In genomic region chr1:51594716-51595115, GRCh38 we compare ENCODE assay signal across 39 cellular contexts.
"Had no signal": no experiment of that assay in that cellular context is flagged by ENCODE, and none has a peak within 500 bp of the region (broad histone marks: within the 10 kb centered on the region; RNA-seq: fewer than 3 reads in every experiment).

No MANE protein-coding gene starts in this region.

- H3K9me3 ChIP-seq: adrenal gland, body of pancreas, breast epithelium had no signal

- H3K27me3 ChIP-seq: adrenal gland, body of pancreas, brain microvascular endothelial cell, breast epithelium, cardiac muscle cell had no signal

- H3K36me3 ChIP-seq: adrenal gland, brain microvascular endothelial cell, breast epithelium, cardiac muscle cell had no signal

- ATAC-seq: activated naive CD4-positive, alpha-beta T cell treated with anti-CD3 and anti-CD28 coated beads, Interleukin-2, amount 50 U/mL, for 72 hours; activated naive CD8-positive, alpha-beta T cell treated with anti-CD3 and anti-CD28 coated beads, Interleukin-2, amount 50 U/mL, for 24 hours; activated T-cell treated with anti-CD3 and anti-CD28 coated beads, Interleukin-2, amount 50 U/mL, for 4 hours; activated T-cell treated with anti-CD3 and anti-CD28 coated beads, Interleukin-2, amount 50 U/mL, for 72 hours; activated T-helper 17 cell treated with anti-CD3 and anti-CD28 coated beads, Interleukin-2, amount 50 U/mL, for 72 hours; body of pancreas had no signal

- H3K4me3 Mint-ChIP-seq: activated naive CD4-positive, alpha-beta T cell treated with anti-CD3 and anti-CD28 coated beads for 36 hours; activated naive CD4-positive, alpha-beta T cell treated with anti-CD3 and anti-CD28 coated beads, Interleukin-2, amount 10 ng/mL, durations not matched to agents 7 days and 5 days; activated naive CD4-positive, alpha-beta T cell treated with anti-CD3 and anti-CD28 coated beads, Interleukin-2, amount 50 U/mL, for 24 hours; activated naive CD8-positive, alpha-beta T cell; activated naive CD8-positive, alpha-beta T cell treated with anti-CD3 and anti-CD28 coated beads for 36 hours; activated naive CD8-positive, alpha-beta T cell treated with anti-CD3 and anti-CD28 coated beads, Interleukin-2, amount 10 ng/mL, durations not matched to agents 7 days and 5 days; activated naive CD8-positive, alpha-beta T cell treated with anti-CD3 and anti-CD28 coated beads, Interleukin-2, amount 50 U/mL, for 24 hours; activated T-cell treated with anti-CD3 and anti-CD28 coated beads, Interleukin-2, amount 50 U/mL, for 24 hours; activated T-cell treated with anti-CD3 and anti-CD28 coated beads, Interleukin-2, amount 50 U/mL, for 4 hours; activated T-cell treated with anti-CD3 and anti-CD28 coated beads, Interleukin-2, amount 50 U/mL, for 72 hours; activated T-helper 1 cell treated with anti-CD3 and anti-CD28 coated beads, Interleukin-12 subunit alpha, Interleukin-12 subunit beta, Interleukin-2, Interleukin-4 antibody, amounts not matched to agents 30 ng/mL and 10 ng/mL and 1 ng/mL, durations not matched to agents 14 hours and 24 hours and 36 hours; activated T-helper 17 cell treated with anti-CD3 and anti-CD28 coated beads, Interleukin-2, amount 50 U/mL, for 72 hours; brain; central memory CD8-positive, alpha-beta T cell had no signal

- H3K27me3 Mint-ChIP-seq: activated naive CD4-positive, alpha-beta T cell treated with anti-CD3 and anti-CD28 coated beads, Interleukin-2, amount 50 U/mL, for 24 hours; activated naive CD8-positive, alpha-beta T cell treated with anti-CD3 and anti-CD28 coated beads for 36 hours; activated naive CD8-positive, alpha-beta T cell treated with anti-CD3 and anti-CD28 coated beads, Interleukin-2, amount 10 ng/mL, durations not matched to agents 7 days and 5 days; activated naive CD8-positive, alpha-beta T cell treated with anti-CD3 and anti-CD28 coated beads, Interleukin-2, amount 50 U/mL, for 24 hours; activated T-cell treated with anti-CD3 and anti-CD28 coated beads, Interleukin-2, amount 50 U/mL, for 24 hours; central memory CD8-positive, alpha-beta T cell had no signal

- H3K4me1 ChIP-seq: adrenal gland, body of pancreas, breast epithelium had no signal

- H3K36me3 Mint-ChIP-seq: activated naive CD4-positive, alpha-beta T cell treated with anti-CD3 and anti-CD28 coated beads, Interleukin-2, amount 10 ng/mL, durations not matched to agents 7 days and 5 days; activated naive CD4-positive, alpha-beta T cell treated with anti-CD3 and anti-CD28 coated beads, Interleukin-2, amount 50 U/mL, for 24 hours; activated naive CD4-positive, alpha-beta T cell treated with anti-CD3 and anti-CD28 coated beads, Interleukin-2, amount 50 U/mL, for 72 hours; activated naive CD8-positive, alpha-beta T cell; activated naive CD8-positive, alpha-beta T cell treated with anti-CD3 and anti-CD28 coated beads for 36 hours; activated naive CD8-positive, alpha-beta T cell treated with anti-CD3 and anti-CD28 coated beads, Interleukin-2, amount 10 ng/mL, durations not matched to agents 7 days and 5 days; brain had no signal

- H3K9me3 Mint-ChIP-seq: activated naive CD4-positive, alpha-beta T cell treated with anti-CD3 and anti-CD28 coated beads for 36 hours; activated naive CD4-positive, alpha-beta T cell treated with anti-CD3 and anti-CD28 coated beads, Interleukin-2, amount 10 ng/mL, durations not matched to agents 7 days and 5 days; activated naive CD4-positive, alpha-beta T cell treated with anti-CD3 and anti-CD28 coated beads, Interleukin-2, amount 50 U/mL, for 24 hours; activated naive CD4-positive, alpha-beta T cell treated with anti-CD3 and anti-CD28 coated beads, Interleukin-2, amount 50 U/mL, for 72 hours; activated naive CD8-positive, alpha-beta T cell treated with anti-CD3 and anti-CD28 coated beads for 36 hours; activated naive CD8-positive, alpha-beta T cell treated with anti-CD3 and anti-CD28 coated beads, Interleukin-2, amount 10 ng/mL, durations not matched to agents 7 days and 5 days; activated naive CD8-positive, alpha-beta T cell treated with anti-CD3 and anti-CD28 coated beads, Interleukin-2, amount 50 U/mL, for 24 hours; activated T-cell treated with anti-CD3 and anti-CD28 coated beads, Interleukin-2, amount 50 U/mL, for 24 hours; activated T-cell treated with anti-CD3 and anti-CD28 coated beads, Interleukin-2, amount 50 U/mL, for 4 hours; activated T-cell treated with anti-CD3 and anti-CD28 coated beads, Interleukin-2, amount 50 U/mL, for 72 hours; activated T-helper 1 cell treated with anti-CD3 and anti-CD28 coated beads, Interleukin-12 subunit alpha, Interleukin-12 subunit beta, Interleukin-2, Interleukin-4 antibody, amounts not matched to agents 30 ng/mL and 10 ng/mL and 1 ng/mL, durations not matched to agents 14 hours and 24 hours and 36 hours; activated T-helper 17 cell treated with anti-CD3 and anti-CD28 coated beads, Interleukin-2, amount 50 U/mL, for 72 hours; activated T-helper 2 cell treated with anti-CD3 and anti-CD28 coated beads, Interferon-gamma antibody, Interleukin-2, Interleukin-4, amounts not matched to agents 10 μg/mL and 5 μg/mL and 100 μg/mL, durations not matched to agents 14 hours and 24 hours and 36 hours; brain; central memory CD8-positive, alpha-beta T cell had no signal

- H3K4me1 Mint-ChIP-seq: activated naive CD4-positive, alpha-beta T cell treated with anti-CD3 and anti-CD28 coated beads, Interleukin-2, amount 10 ng/mL, durations not matched to agents 7 days and 5 days; activated naive CD4-positive, alpha-beta T cell treated with anti-CD3 and anti-CD28 coated beads, Interleukin-2, amount 50 U/mL, for 24 hours; activated naive CD8-positive, alpha-beta T cell treated with anti-CD3 and anti-CD28 coated beads for 36 hours; activated naive CD8-positive, alpha-beta T cell treated with anti-CD3 and anti-CD28 coated beads, Interleukin-2, amount 10 ng/mL, durations not matched to agents 7 days and 5 days; activated naive CD8-positive, alpha-beta T cell treated with anti-CD3 and anti-CD28 coated beads, Interleukin-2, amount 50 U/mL, for 24 hours; brain; central memory CD8-positive, alpha-beta T cell had no signal

- H3K4me3 ChIP-seq: adrenal gland, body of pancreas, breast epithelium, cardiac muscle cell had no signal

- H3K27ac Mint-ChIP-seq: activated naive CD4-positive, alpha-beta T cell treated with anti-CD3 and anti-CD28 coated beads for 36 hours; activated naive CD4-positive, alpha-beta T cell treated with anti-CD3 and anti-CD28 coated beads, Interleukin-2, amount 10 ng/mL, durations not matched to agents 7 days and 5 days; activated naive CD4-positive, alpha-beta T cell treated with anti-CD3 and anti-CD28 coated beads, Interleukin-2, amount 50 U/mL, for 24 hours; activated naive CD8-positive, alpha-beta T cell; activated naive CD8-positive, alpha-beta T cell treated with anti-CD3 and anti-CD28 coated beads for 36 hours; activated naive CD8-positive, alpha-beta T cell treated with anti-CD3 and anti-CD28 coated beads, Interleukin-2, amount 10 ng/mL, durations not matched to agents 7 days and 5 days; activated naive CD8-positive, alpha-beta T cell treated with anti-CD3 and anti-CD28 coated beads, Interleukin-2, amount 50 U/mL, for 24 hours; activated T-cell treated with anti-CD3 and anti-CD28 coated beads, Interleukin-2, amount 50 U/mL, for 24 hours; activated T-cell treated with anti-CD3 and anti-CD28 coated beads, Interleukin-2, amount 50 U/mL, for 72 hours; activated T-helper 1 cell treated with anti-CD3 and anti-CD28 coated beads, Interleukin-12 subunit alpha, Interleukin-12 subunit beta, Interleukin-2, Interleukin-4 antibody, amounts not matched to agents 30 ng/mL and 10 ng/mL and 1 ng/mL, durations not matched to agents 14 hours and 24 hours and 36 hours; activated T-helper 17 cell treated with anti-CD3 and anti-CD28 coated beads, Interleukin-2, amount 50 U/mL, for 72 hours; activated T-helper 2 cell treated with anti-CD3 and anti-CD28 coated beads, Interferon-gamma antibody, Interleukin-2, Interleukin-4, amounts not matched to agents 10 μg/mL and 5 μg/mL and 100 μg/mL, durations not matched to agents 14 hours and 24 hours and 36 hours; brain had no signal

- FAIRE-seq: astrocyte, bronchial epithelial cell had no signal

- H3K27ac ChIP-seq: adrenal gland, body of pancreas, brain microvascular endothelial cell, breast epithelium, cardiac muscle cell had no signal

- DNase-seq: activated effector memory CD4-positive, alpha-beta T cell treated with anti-CD3 and anti-CD28 coated beads, Interleukin-2, amount 50 U/mL, for 16 hours; activated effector memory CD4-positive, alpha-beta T cell treated with Interleukin-2 at 50 U/mL for 16 hours; activated gamma-delta T cell; activated gamma-delta T cell treated with Interleukin-2 at 50 U/mL for 16 hours; activated naive CD4-positive, alpha-beta T cell; activated naive CD4-positive, alpha-beta T cell treated with anti-CD3 and anti-CD28 coated beads for 36 hours; activated naive CD4-positive, alpha-beta T cell treated with anti-CD3 and anti-CD28 coated beads, Interleukin-2, amount 10 ng/mL, durations not matched to agents 7 days and 5 days; activated naive CD4-positive, alpha-beta T cell treated with anti-CD3 and anti-CD28 coated beads, Interleukin-2, amount 50 U/mL, for 16 hours; activated naive CD4-positive, alpha-beta T cell treated with Interleukin-2 at 50 U/mL for 16 hours; activated naive CD8-positive, alpha-beta T cell treated with anti-CD3 and anti-CD28 coated beads for 36 hours; activated naive CD8-positive, alpha-beta T cell treated with anti-CD3 and anti-CD28 coated beads, Interleukin-2, amount 10 ng/mL, durations not matched to agents 7 days and 5 days; activated naive CD8-positive, alpha-beta T cell treated with anti-CD3 and anti-CD28 coated beads, Interleukin-2, amount 50 U/mL, for 24 hours; activated T-cell treated with anti-CD3 and anti-CD28 coated beads, Interleukin-2, amount 50 U/mL, for 1 hour; activated T-cell treated with anti-CD3 and anti-CD28 coated beads, Interleukin-2, amount 50 U/mL, for 24 hours; activated T-cell treated with anti-CD3 and anti-CD28 coated beads, Interleukin-2, amount 50 U/mL, for 4 hours; activated T-cell treated with anti-CD3 and anti-CD28 coated beads, Interleukin-2, amount 50 U/mL, for 48 hours; activated T-cell treated with anti-CD3 and anti-CD28 coated beads, Interleukin-2, amount 50 U/mL, for 72 hours; adrenal gland; amniotic stem cell; amygdala; anterior cingulate cortex; aorta; body of pancreas; brain microvascular endothelial cell; caudate nucleus; central memory CD4-positive, alpha-beta T cell; cerebellar nuclear complex had no signal
